Comparison of ENCODE assay signal across 2 cellular contexts in genomic region chr5:75640826-75641225, GRCh38.
TF ChIP-seq lines count a peak whose summit lies in the region.

No MANE protein-coding gene starts in this region.

TF ChIP-seq in SK-N-SH treated with all-trans-retinoic acid at 6 μM for 48 hours, 23 proteins besides CTCF, POLR2A, EP300 and RAD21:
- TF ChIP-seq, protein P1, sequence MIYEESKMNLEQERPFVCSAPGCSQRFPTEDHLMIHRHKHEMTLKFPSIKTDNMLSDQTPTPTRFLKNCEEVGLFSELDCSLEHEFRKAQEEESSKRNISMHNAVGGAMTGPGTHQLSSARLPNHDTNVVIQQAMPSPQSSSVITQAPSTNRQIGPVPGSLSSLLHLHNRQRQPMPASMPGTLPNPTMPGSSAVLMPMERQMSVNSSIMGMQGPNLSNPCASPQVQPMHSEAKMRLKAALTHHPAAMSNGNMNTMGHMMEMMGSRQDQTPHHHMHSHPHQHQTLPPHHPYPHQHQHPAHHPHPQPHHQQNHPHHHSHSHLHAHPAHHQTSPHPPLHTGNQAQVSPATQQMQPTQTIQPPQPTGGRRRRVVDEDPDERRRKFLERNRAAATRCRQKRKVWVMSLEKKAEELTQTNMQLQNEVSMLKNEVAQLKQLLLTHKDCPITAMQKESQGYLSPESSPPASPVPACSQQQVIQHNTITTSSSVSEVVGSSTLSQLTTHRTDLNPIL (CRISPR knock-in tag; IDR thresholded peaks at IDR 0.05; ENCODE audit: low read depth): no peak
- TF ChIP-seq BACH2 (CRISPR knock-in tag; IDR thresholded peaks at IDR 0.05; ENCODE audit: borderline replicate concordance): no peak
- no peak for TF ChIP-seq ZNF565 (CRISPR knock-in tag; conservative IDR thresholded peaks at IDR 0.05; ENCODE audit: low read depth)
- TF ChIP-seq RARB (CRISPR knock-in tag; IDR thresholded peaks at IDR 0.05): no peak
- no peak for TF ChIP-seq SNAI2 (CRISPR knock-in tag; IDR thresholded peaks at IDR 0.05)
- no peak for TF ChIP-seq OSR1 (CRISPR knock-in tag; IDR thresholded peaks at IDR 0.05)
- no peak for TF ChIP-seq PPARA (CRISPR knock-in tag; IDR thresholded peaks at IDR 0.05; ENCODE audit: borderline replicate concordance)

TF ChIP-seq in SK-N-SH, 30 proteins besides CTCF, POLR2A, EP300 and RAD21:
- TF ChIP-seq NRF1 (IDR thresholded peaks at IDR 0.05; ENCODE audit: low read depth, low read length): no peak
- TF ChIP-seq GABPA (IDR thresholded peaks at IDR 0.05; ENCODE audit: low read depth): no peak
- TF ChIP-seq PBX3 (IDR thresholded peaks at IDR 0.05): no peak
- no peak for TF ChIP-seq POLR2AphosphoS5 (IDR thresholded peaks at IDR 0.05; ENCODE audit: low read depth, low read length)
- no peak for TF ChIP-seq SMC3 (IDR thresholded peaks at IDR 0.05; ENCODE audit: low read depth, low read length)
- no peak for TF ChIP-seq GATA2 (CRISPR knock-in tag; IDR thresholded peaks at IDR 0.05)
- no peak for TF ChIP-seq RXRA (IDR thresholded peaks at IDR 0.05; ENCODE audit: borderline replicate concordance, low read depth)
- TF ChIP-seq ELF1 (IDR thresholded peaks at IDR 0.05): no peak
